In genomic region chr15:63210151-63211051, GRCh38 we compare ENCODE assay signal across 8 cellular contexts. TPM values are rescaled to one million over a fixed set of nuclear protein-coding genes. Genes with fewer than 3 reads are reported as not detected.
A peak's percentile ranks its signal among the peaks of the same experiment; 100 is the strongest.
DNase-seq lines count a peak whose midpoint lies in the region; ATAC-seq and TF ChIP-seq lines count a peak whose summit lies in the region.
"Had no signal": no experiment of that assay in that cellular context is flagged by ENCODE, and none has a peak within 500 bp of the region (broad histone marks: within the 10 kb centered on the region; RNA-seq: fewer than 3 reads in every experiment).

No MANE protein-coding gene starts in this region.

- H2BK12ac ChIP-seq in H9 (ENCODE audit: insufficient read length, low read depth, low read length), result no peak overlapping the region

- no peak overlapping the region for H4K8ac ChIP-seq in H9 (replicated peaks; ENCODE audit: insufficient read length, low read depth, low read length)

- no peaks in the 10 kb centered on the region for H4K20me1 ChIP-seq in H9 (ENCODE audit: control insufficient read depth, insufficient read depth, insufficient read length)

- H2AFZ ChIP-seq in H9 (ENCODE audit: low read length), result no peak overlapping the region

- no peaks in the 10 kb centered on the region for H3K9me3 Mint-ChIP-seq in H9
- no peaks in the 10 kb centered on the region for H3K9me3 Mint-ChIP-seq in stimulated activated effector memory CD8-positive, alpha-beta T cell treated with anti-CD3 and anti-CD28 coated beads, Interleukin-12 subunit alpha, Interleukin-12 subunit beta, amount 100 ng/mL, for 72 hours

- DNase-seq in H9 (peak; percentile 38), fibroblast of villous mesenchyme (ENCODE audit: low read depth) (peak; percentile 77), GM10266 (ENCODE audit: extremely low spot score) (no peak)
- DNase-seq in stimulated activated effector memory CD8-positive, alpha-beta T cell treated with anti-CD3 and anti-CD28 coated beads, Interleukin-12 subunit alpha, Interleukin-12 subunit beta, amount 100 ng/mL, for 72 hours (ENCODE audit: low spot score in 2 of 2), result no peak
- DNase-seq: NCI-H1694 had no signal

- H3K4me1 Mint-ChIP-seq in H9, result peaks cover 18 to 22% of the 10 kb centered on the region in 2 experiments
- peaks cover 91% of the 10 kb centered on the region for H3K4me1 Mint-ChIP-seq in stimulated activated effector memory CD8-positive, alpha-beta T cell treated with anti-CD3 and anti-CD28 coated beads, Interleukin-12 subunit alpha, Interleukin-12 subunit beta, amount 100 ng/mL, for 72 hours

- H3K79me2 ChIP-seq in H9 (ENCODE audit: insufficient read depth, low read length), result peaks cover 4% of the 10 kb centered on the region; the same call in 1 of the 2 replicates

- no peak overlapping the region for H3K4me3 ChIP-seq in fibroblast of villous mesenchyme (ENCODE audit: low read depth, low read length)

- TF ChIP-seq CTCF in H9 (conservative IDR thresholded peaks at IDR 0.05) (no peak), fibroblast of villous mesenchyme (IDR thresholded peaks at IDR 0.05; ENCODE audit: insufficient read depth, low read depth, low read length) (no peak), GM10266 (IDR thresholded peaks at IDR 0.05; ENCODE audit: control insufficient read depth, insufficient read depth, low read depth, missing control alignments) (no peak)

- no peak overlapping the region for H3K14ac ChIP-seq in H9 (ENCODE audit: insufficient read depth, low read length)

- H2AK5ac ChIP-seq in H9 (ENCODE audit: insufficient read length, low read length), result no peak overlapping the region

- no peaks in the 10 kb centered on the region for H3K9me3 ChIP-seq in H9 (ENCODE audit: control insufficient read depth, low read depth, low read length)

- no peaks in the 10 kb centered on the region for H3K23me2 ChIP-seq in H9 (ENCODE audit: insufficient read length, low read depth, low read length, poor library complexity, severe bottlenecking)

- H3K4me2 ChIP-seq in H9 (ENCODE audit: insufficient read depth, insufficient read length, low read length), result peak overlapping the region; percentile 33

- H3K56ac ChIP-seq in H9 (ENCODE audit: insufficient read length, low read depth, low read length), result no peak overlapping the region

- H3K9ac ChIP-seq in H9 (ENCODE audit: extremely low read depth, insufficient read length, low read length), result peak overlapping the region; percentile 1

- H3K36me3 Mint-ChIP-seq in H9 (ENCODE audit: insufficient read depth in 1 of 3, low read depth in 3 of 3), result peaks cover 0 to 2% (median 0%) of the 10 kb centered on the region in 3 experiments; a peak in 3 of 7 replicates
- peaks cover 56% of the 10 kb centered on the region for H3K36me3 Mint-ChIP-seq in stimulated activated effector memory CD8-positive, alpha-beta T cell treated with anti-CD3 and anti-CD28 coated beads, Interleukin-12 subunit alpha, Interleukin-12 subunit beta, amount 100 ng/mL, for 72 hours

- H3K27ac ChIP-seq in H9 (ENCODE audit: insufficient read length, low read depth, low read length), result peak overlapping the region; percentile 39

- WGBS in H9 (ENCODE audit: extremely low coverage, insufficient read length, low lambda C conversion rate), result no CpG with 5 or more reads among the region's 5 CpGs

- H3K27ac Mint-ChIP-seq in H9, result peak overlapping the region; percentile 77 to 95 (median 84)
- peak overlapping the region; percentile 93 for H3K27ac Mint-ChIP-seq in stimulated activated effector memory CD8-positive, alpha-beta T cell treated with anti-CD3 and anti-CD28 coated beads, Interleukin-12 subunit alpha, Interleukin-12 subunit beta, amount 100 ng/mL, for 72 hours

- no peak overlapping the region for H3K18ac ChIP-seq in H9 (ENCODE audit: insufficient read length, low read depth, low read length)

- H2BK5ac ChIP-seq in H9 (ENCODE audit: insufficient read length, low read length), result no peak overlapping the region

- peaks cover 4% of the 10 kb centered on the region; the same call in 1 of the 2 replicates for H3K4me1 ChIP-seq in H9 (ENCODE audit: insufficient read depth, low read length)

- H3K4me3 Mint-ChIP-seq in H9, result 0 out of 5 replicates have a peak overlapping the region, but pooled peaks of 1 of the 2 experiments have one; percentile 4
- peak overlapping the region; percentile 69 for H3K4me3 Mint-ChIP-seq in stimulated activated effector memory CD8-positive, alpha-beta T cell treated with anti-CD3 and anti-CD28 coated beads, Interleukin-12 subunit alpha, Interleukin-12 subunit beta, amount 100 ng/mL, for 72 hours

- H3K79me1 ChIP-seq in H9 (ENCODE audit: insufficient read depth, low read depth, low read length, poor library complexity, severe bottlenecking), result no peaks in the 10 kb centered on the region

- no peaks in the 10 kb centered on the region for H3K27me3 ChIP-seq in H9 (ENCODE audit: insufficient read depth, low read length)

- no peak overlapping the region for H4K91ac ChIP-seq in H9 (ENCODE audit: insufficient read length, low read depth, low read length)

- no peak overlapping the region for H2BK15ac ChIP-seq in H9 (ENCODE audit: low read depth, low read length)

- H4K5ac ChIP-seq in H9 (ENCODE audit: insufficient read length, low read depth, low read length), result no peak overlapping the region

- ATAC-seq in SK-N-SH treated with all-trans-retinoic acid at 6 μM for 48 hours (no peak), GM19455 (IDR thresholded peaks at IDR 0.05; ENCODE audit: unreplicated experiment) (no peak), GM21529 (IDR thresholded peaks at IDR 0.05; ENCODE audit: unreplicated experiment) (no peak)
- peak; percentile 33 for ATAC-seq in stimulated activated effector memory CD8-positive, alpha-beta T cell treated with anti-CD3 and anti-CD28 coated beads, Interleukin-12 subunit alpha, Interleukin-12 subunit beta, amount 100 ng/mL, for 72 hours

- H3K23ac ChIP-seq in H9 (ENCODE audit: insufficient read length, low read depth, low read length), result no peak overlapping the region

- H3T11ph ChIP-seq in H9 (ENCODE audit: low read length), result no peak overlapping the region

- no peak overlapping the region for H2BK20ac ChIP-seq in H9 (ENCODE audit: low read depth, low read length, poor library complexity, severe bottlenecking)

- no peaks in the 10 kb centered on the region for H3K27me3 Mint-ChIP-seq in H9 (ENCODE audit: low read depth)

- no peak overlapping the region for H2BK120ac ChIP-seq in H9 (ENCODE audit: low read depth, low read length, poor library complexity, severe bottlenecking)

- H3K4ac ChIP-seq in H9 (ENCODE audit: low read depth, low read length), result no peak overlapping the region

TF ChIP-seq in SK-N-SH treated with all-trans-retinoic acid at 6 μM for 48 hours, 23 proteins besides CTCF, POLR2A, EP300 and RAD21:
- TF ChIP-seq CSRNP3 (CRISPR knock-in tag; IDR thresholded peaks at IDR 0.05) (no peak), TOX (CRISPR knock-in tag; IDR thresholded peaks at IDR 0.05; ENCODE audit: borderline replicate concordance) (no peak), TCF4 (CRISPR knock-in tag; IDR thresholded peaks at IDR 0.05; ENCODE audit: borderline replicate concordance) (0 out of 2 replicates have a peak, but pooled peaks have one; percentile 19), GLIS3 (CRISPR knock-in tag; IDR thresholded peaks at IDR 0.05) (no peak), ZFP3 (CRISPR knock-in tag; IDR thresholded peaks at IDR 0.05) (no peak), ZNF565 (CRISPR knock-in tag; conservative IDR thresholded peaks at IDR 0.05; ENCODE audit: low read depth) (no peak), PPARA (CRISPR knock-in tag; IDR thresholded peaks at IDR 0.05; ENCODE audit: borderline replicate concordance) (no peak)

RNA-seq across cellular contexts. Expression of gene RAB8B, which starts 21.0 kb away (rescaled TPM):
- total RNA-seq in H9 (2021) (32.2 and 33.8 TPM in 2 replicates), fibroblast of villous mesenchyme (71.5 and 97.2 TPM in 2 replicates)

RNA-seq across cellular contexts. Expression of gene RPS27L, which starts 53.1 kb away (rescaled TPM):
- total RNA-seq in H9 (2021) (180 and 194 TPM in 2 replicates), fibroblast of villous mesenchyme (219 and 308 TPM in 2 replicates)

Comparison
In these comparisons a context has a peak if more than half of its experiments do, and no peak if none do; other contexts are left out.
1. DNase-seq: peak in H9 (single experiment) and fibroblast of villous mesenchyme (single experiment); none in stimulated activated effector memory CD8-positive, alpha-beta T cell treated with anti-CD3 and anti-CD28 coated beads, Interleukin-12 subunit alpha, Interleukin-12 subunit beta, amount 100 ng/mL, for 72 hours (0 of 2) and GM10266 (single experiment).